ENCODE assay signal across 1 cellular context in genomic region chr13:47832458-47832972, GRCh38.
TF ChIP-seq lines count a peak whose summit lies in the region.

No MANE protein-coding gene starts in this region.

TF ChIP-seq in GM23338, 12 proteins besides CTCF, POLR2A, EP300 and RAD21 (continued from another document):
- TF ChIP-seq ZNF462 (CRISPR knock-in tag; IDR thresholded peaks at IDR 0.05) (no peak), STAT1 (IDR thresholded peaks at IDR 0.05; ENCODE audit: unreplicated experiment) (no peak), CREB1 (CRISPR knock-in tag; IDR thresholded peaks at IDR 0.05; ENCODE audit: low read depth) (no peak), EZH2 (IDR thresholded peaks at IDR 0.05; ENCODE audit: low read depth, unreplicated experiment) (no peak), POLR2AphosphoS5 (IDR thresholded peaks at IDR 0.05; ENCODE audit: low read depth) (no peak), ZNF331 (CRISPR knock-in tag; IDR thresholded peaks at IDR 0.05; ENCODE audit: low read depth) (no peak), JUNB (IDR thresholded peaks at IDR 0.05; ENCODE audit: unreplicated experiment) (no peak), REST (IDR thresholded peaks at IDR 0.05; ENCODE audit: unreplicated experiment) (no peak), EZH2phosphoT487 (IDR thresholded peaks at IDR 0.05; ENCODE audit: unreplicated experiment) (no peak), ZNF114 (CRISPR knock-in tag; IDR thresholded peaks at IDR 0.05) (no peak)
- TF ChIP-seq, protein P1, sequence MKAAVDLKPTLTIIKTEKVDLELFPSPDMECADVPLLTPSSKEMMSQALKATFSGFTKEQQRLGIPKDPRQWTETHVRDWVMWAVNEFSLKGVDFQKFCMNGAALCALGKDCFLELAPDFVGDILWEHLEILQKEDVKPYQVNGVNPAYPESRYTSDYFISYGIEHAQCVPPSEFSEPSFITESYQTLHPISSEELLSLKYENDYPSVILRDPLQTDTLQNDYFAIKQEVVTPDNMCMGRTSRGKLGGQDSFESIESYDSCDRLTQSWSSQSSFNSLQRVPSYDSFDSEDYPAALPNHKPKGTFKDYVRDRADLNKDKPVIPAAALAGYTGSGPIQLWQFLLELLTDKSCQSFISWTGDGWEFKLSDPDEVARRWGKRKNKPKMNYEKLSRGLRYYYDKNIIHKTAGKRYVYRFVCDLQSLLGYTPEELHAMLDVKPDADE (IDR thresholded peaks at IDR 0.05): no peak
